In genomic region chr2:32902174-32902573, GRCh38 we compare ENCODE assay signal across 1 cellular context.
TF ChIP-seq lines count a peak whose summit lies in the region.

No MANE protein-coding gene starts in this region.

TF ChIP-seq in GM23338, 12 proteins besides CTCF, POLR2A, EP300 and RAD21 (continued from another document):
- no peak for TF ChIP-seq STAT1 (IDR thresholded peaks at IDR 0.05; ENCODE audit: unreplicated experiment)
- no peak for TF ChIP-seq EZH2 (IDR thresholded peaks at IDR 0.05; ENCODE audit: low read depth, unreplicated experiment)
- TF ChIP-seq ZNF331 (CRISPR knock-in tag; IDR thresholded peaks at IDR 0.05; ENCODE audit: low read depth) = no peak
- TF ChIP-seq JUNB (IDR thresholded peaks at IDR 0.05; ENCODE audit: unreplicated experiment) = no peak
- TF ChIP-seq ZNF114 (CRISPR knock-in tag; IDR thresholded peaks at IDR 0.05) = no peak
- TF ChIP-seq, protein P1, sequence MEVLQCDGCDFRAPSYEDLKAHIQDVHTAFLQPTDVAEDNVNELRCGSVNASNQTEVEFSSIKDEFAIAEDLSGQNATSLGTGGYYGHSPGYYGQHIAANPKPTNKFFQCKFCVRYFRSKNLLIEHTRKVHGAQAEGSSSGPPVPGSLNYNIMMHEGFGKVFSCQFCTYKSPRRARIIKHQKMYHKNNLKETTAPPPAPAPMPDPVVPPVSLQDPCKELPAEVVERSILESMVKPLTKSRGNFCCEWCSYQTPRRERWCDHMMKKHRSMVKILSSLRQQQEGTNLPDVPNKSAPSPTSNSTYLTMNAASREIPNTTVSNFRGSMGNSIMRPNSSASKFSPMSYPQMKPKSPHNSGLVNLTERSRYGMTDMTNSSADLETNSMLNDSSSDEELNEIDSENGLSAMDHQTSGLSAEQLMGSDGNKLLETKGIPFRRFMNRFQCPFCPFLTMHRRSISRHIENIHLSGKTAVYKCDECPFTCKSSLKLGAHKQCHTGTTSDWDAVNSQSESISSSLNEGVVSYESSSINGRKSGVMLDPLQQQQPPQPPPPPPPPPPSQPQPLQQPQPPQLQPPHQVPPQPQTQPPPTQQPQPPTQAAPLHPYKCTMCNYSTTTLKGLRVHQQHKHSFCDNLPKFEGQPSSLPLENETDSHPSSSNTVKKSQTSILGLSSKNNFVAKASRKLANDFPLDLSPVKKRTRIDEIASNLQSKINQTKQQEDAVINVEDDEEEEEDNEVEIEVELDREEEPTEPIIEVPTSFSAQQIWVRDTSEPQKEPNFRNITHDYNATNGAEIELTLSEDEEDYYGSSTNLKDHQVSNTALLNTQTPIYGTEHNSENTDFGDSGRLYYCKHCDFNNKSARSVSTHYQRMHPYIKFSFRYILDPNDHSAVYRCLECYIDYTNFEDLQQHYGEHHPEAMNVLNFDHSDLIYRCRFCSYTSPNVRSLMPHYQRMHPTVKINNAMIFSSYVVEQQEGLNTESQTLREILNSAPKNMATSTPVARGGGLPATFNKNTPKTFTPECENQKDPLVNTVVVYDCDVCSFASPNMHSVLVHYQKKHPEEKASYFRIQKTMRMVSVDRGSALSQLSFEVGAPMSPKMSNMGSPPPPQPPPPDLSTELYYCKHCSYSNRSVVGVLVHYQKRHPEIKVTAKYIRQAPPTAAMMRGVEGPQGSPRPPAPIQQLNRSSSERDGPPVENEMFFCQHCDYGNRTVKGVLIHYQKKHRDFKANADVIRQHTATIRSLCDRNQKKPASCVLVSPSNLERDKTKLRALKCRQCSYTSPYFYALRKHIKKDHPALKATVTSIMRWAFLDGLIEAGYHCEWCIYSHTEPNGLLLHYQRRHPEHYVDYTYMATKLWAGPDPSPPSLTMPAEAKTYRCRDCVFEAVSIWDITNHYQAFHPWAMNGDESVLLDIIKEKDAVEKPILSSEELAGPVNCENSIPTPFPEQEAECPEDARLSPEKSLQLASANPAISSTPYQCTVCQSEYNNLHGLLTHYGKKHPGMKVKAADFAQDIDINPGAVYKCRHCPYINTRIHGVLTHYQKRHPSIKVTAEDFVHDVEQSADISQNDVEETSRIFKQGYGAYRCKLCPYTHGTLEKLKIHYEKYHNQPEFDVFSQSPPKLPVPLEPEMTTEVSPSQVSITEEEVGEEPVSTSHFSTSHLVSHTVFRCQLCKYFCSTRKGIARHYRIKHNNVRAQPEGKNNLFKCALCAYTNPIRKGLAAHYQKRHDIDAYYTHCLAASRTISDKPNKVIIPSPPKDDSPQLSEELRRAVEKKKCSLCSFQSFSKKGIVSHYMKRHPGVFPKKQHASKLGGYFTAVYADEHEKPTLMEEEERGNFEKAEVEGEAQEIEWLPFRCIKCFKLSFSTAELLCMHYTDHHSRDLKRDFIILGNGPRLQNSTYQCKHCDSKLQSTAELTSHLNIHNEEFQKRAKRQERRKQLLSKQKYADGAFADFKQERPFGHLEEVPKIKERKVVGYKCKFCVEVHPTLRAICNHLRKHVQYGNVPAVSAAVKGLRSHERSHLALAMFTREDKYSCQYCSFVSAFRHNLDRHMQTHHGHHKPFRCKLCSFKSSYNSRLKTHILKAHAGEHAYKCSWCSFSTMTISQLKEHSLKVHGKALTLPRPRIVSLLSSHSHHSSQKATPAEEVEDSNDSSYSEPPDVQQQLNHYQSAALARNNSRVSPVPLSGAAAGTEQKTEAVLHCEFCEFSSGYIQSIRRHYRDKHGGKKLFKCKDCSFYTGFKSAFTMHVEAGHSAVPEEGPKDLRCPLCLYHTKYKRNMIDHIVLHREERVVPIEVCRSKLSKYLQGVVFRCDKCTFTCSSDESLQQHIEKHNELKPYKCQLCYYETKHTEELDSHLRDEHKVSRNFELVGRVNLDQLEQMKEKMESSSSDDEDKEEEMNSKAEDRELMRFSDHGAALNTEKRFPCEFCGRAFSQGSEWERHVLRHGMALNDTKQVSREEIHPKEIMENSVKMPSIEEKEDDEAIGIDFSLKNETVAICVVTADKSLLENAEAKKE (CRISPR knock-in tag; IDR thresholded peaks at IDR 0.05) = no peak
- TF ChIP-seq POLR2AphosphoS5 (IDR thresholded peaks at IDR 0.05; ENCODE audit: low read depth) = no peak
- TF ChIP-seq, protein P2, sequence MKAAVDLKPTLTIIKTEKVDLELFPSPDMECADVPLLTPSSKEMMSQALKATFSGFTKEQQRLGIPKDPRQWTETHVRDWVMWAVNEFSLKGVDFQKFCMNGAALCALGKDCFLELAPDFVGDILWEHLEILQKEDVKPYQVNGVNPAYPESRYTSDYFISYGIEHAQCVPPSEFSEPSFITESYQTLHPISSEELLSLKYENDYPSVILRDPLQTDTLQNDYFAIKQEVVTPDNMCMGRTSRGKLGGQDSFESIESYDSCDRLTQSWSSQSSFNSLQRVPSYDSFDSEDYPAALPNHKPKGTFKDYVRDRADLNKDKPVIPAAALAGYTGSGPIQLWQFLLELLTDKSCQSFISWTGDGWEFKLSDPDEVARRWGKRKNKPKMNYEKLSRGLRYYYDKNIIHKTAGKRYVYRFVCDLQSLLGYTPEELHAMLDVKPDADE (IDR thresholded peaks at IDR 0.05) = no peak
- no peak for TF ChIP-seq NANOG (IDR thresholded peaks at IDR 0.05; ENCODE audit: borderline replicate concordance)
